In the genomic region with DNA sequence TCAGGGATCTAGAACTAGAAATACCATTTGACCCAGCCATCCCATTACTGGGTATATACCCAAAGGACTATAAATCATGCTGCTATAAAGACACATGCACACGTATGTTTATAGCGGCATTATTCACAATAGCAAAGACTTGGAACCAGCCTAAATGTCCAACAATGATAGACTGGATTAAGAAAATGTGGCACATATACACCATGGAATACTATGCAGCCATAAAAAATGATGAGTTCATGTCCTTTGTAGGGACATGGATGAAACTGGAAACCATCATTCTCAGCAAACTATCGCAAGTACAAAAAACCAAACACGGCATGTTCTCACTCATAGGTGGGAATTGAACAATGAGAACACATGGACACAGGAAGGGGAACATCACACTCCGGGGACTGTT, we compare ENCODE assay signal across 2 cellular contexts. TPM values are rescaled to one million over a fixed set of nuclear protein-coding genes. Genes with fewer than 3 reads are reported as not detected.
"Had no signal": no experiment of that assay in that cellular context is flagged by ENCODE, and none has a peak within 500 bp of the region (broad histone marks: within the 10 kb centered on the region; RNA-seq: fewer than 3 reads in every experiment).

No MANE protein-coding gene starts in this region.

RNA-seq across cellular contexts. Expression of gene ASGR2, which starts 12.9 kb away (rescaled TPM):
- total RNA-seq: G401, GM12878 had no signal
- polyA plus RNA-seq: GM12878 had no signal

RNA-seq across cellular contexts. Expression of gene CLEC10A, which starts 47.5 kb away (rescaled TPM):
- total RNA-seq: G401, GM12878 had no signal
- polyA plus RNA-seq: GM12878 had no signal
